ENCODE assay signal across 8 cellular contexts in the genomic region with DNA sequence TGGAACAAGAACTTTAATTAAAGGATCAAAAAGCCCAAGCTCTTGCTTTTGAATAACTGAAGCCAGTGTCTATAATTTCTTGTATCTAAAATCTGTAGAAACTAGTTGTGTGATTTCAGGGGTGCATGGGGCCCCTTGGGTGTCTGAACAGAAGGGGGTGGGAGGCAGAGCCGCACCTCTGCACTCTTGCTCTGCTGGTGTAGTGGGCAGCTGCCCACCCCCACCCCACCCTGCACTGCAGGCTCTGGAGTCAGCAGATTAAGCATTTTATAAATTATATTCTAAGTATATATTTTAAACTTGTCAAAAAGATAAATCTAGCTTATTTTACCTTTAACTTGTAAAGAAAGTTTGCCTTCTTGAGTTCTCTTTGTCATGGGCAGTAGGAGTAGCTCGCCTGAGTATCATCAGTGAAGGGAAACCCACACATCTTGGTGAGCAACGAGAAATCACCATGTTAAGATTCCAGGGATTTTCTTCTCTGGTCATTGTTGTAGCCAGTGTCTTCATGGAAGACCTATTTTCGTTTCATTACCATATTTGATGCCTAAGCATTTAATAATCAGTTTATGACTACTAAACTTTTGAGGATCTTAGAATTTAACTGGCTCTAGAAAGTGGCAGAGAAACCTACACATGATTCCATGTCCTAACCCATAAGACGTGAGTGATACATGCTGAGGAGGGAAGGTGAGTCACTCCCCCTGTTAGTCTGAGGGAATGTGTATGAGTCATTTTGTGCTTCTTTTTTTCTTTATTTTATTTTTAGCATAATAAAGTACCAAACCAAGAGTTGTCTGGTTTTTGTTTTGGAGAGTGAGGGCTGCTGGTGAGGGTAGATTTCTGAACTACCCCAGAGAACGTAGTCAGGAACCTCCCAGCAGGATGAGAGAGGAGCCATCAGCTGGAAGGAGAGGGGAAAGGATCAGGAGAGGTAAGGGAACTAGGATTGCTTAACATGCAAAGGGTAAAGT. TPM values are rescaled to one million over a fixed set of nuclear protein-coding genes. Genes with fewer than 3 reads are reported as not detected.
DNase-seq lines count a peak whose midpoint lies in the region; ATAC-seq and TF ChIP-seq lines count a peak whose summit lies in the region.

No MANE protein-coding gene starts in this region.

- CTCF ChIA-PET in activated B cell treated with CpG ODN at 0.5 μM for 24 hours (lab: Charles Lee), result interaction anchor here (0.9 to 1.3 kb wide), 5 partner anchors 11 to 298 kb away, joined by 3 to 4 read pairs (median 3); no protein-coding TSS in a partner anchor

- intact Hi-C loops in activated B cell treated with CpG ODN at 0.5 μM for 24 hours (cut with micrococcal nuclease), result loop anchor here (1.0 kb wide), 2 partner anchors 8 to 13 kb away; partner anchors contain the start of gene UBE2L5

- no peaks in the 10 kb centered on the region for H3K79me2 ChIP-seq in hepatocyte

- POLR2A ChIA-PET in activated B cell treated with CpG ODN at 0.5 μM for 24 hours (lab: Charles Lee), result interaction anchor here (0.7 to 3.3 kb wide), 16 partner anchors 8 to 238 kb away, joined by 3 to 33 read pairs (median 4); partner anchors contain the start of genes KATNAL1 and UBE2L5

- peaks cover 7% of the 10 kb centered on the region for H3K4me1 ChIP-seq in hepatocyte (ENCODE audit: insufficient read depth)

- H3K27ac ChIP-seq in hepatocyte, result peak overlapping the region; percentile 30

- H3K36me3 Mint-ChIP-seq in activated B cell treated with CpG ODN at 0.5 μM for 24 hours (ENCODE audit: low read depth), result no peaks in the 10 kb centered on the region

- DNase-seq in AG08396 (ENCODE audit: low spot score) (peak; percentile 77), activated B cell treated with CpG ODN at 0.5 μM for 24 hours (no peak), hepatocyte (ENCODE audit: low spot score) (peak; percentile 58), NCI-H69 (lab: John Stamatoyannopoulos, UW) (no peak), cortex of kidney (lab: John Stamatoyannopoulos, UW) (no peak), mucosa of gallbladder (ENCODE audit: low spot score) (no peak)

- no peaks in the 10 kb centered on the region for H3K36me3 ChIP-seq in hepatocyte (replicated peaks; ENCODE audit: insufficient read depth, low read depth)

- H3K27me3 Mint-ChIP-seq in activated B cell treated with CpG ODN at 0.5 μM for 24 hours, result no peaks in the 10 kb centered on the region

- H3K4me3 Mint-ChIP-seq in activated B cell treated with CpG ODN at 0.5 μM for 24 hours, result peak overlapping the region; percentile 77

- no peak for TF ChIP-seq CTCF in activated B cell treated with CpG ODN at 0.5 μM for 24 hours (IDR thresholded peaks at IDR 0.05)
- no peak for TF ChIP-seq CTCF in hepatocyte (IDR thresholded peaks at IDR 0.05; ENCODE audit: poor library complexity)

- H3K9me3 Mint-ChIP-seq in activated B cell treated with CpG ODN at 0.5 μM for 24 hours, result no peaks in the 10 kb centered on the region

- no peaks in the 10 kb centered on the region for H3K9me3 ChIP-seq in hepatocyte (ENCODE audit: low read depth)

- WGBS in hepatocyte (ENCODE audit: low lambda C conversion rate, missing lambda C conversion rate), result 66% methylated on average over 6 of the region's 6 CpGs

- no peaks in the 10 kb centered on the region for H4K20me1 ChIP-seq in hepatocyte (ENCODE audit: insufficient read depth, poor library complexity, severe bottlenecking)

- peak overlapping the region; percentile 87 for H3K27ac Mint-ChIP-seq in activated B cell treated with CpG ODN at 0.5 μM for 24 hours

- no peaks in the 10 kb centered on the region for H3K27me3 ChIP-seq in hepatocyte

- H2AFZ ChIP-seq in hepatocyte, result no peak overlapping the region

- H3K4me3 ChIP-seq in hepatocyte, result no peak overlapping the region

- H3K4me2 ChIP-seq in hepatocyte, result no peak overlapping the region

- no peaks in the 10 kb centered on the region for H3K9me2 ChIP-seq in hepatocyte (replicated peaks; ENCODE audit: insufficient read depth)

- H3K4me1 Mint-ChIP-seq in activated B cell treated with CpG ODN at 0.5 μM for 24 hours, result peaks cover 28% of the 10 kb centered on the region

- ATAC-seq in GM18873 (IDR thresholded peaks at IDR 0.05; ENCODE audit: low FRiP score, unreplicated experiment) (peak; percentile 78), HG03342 (IDR thresholded peaks at IDR 0.05; ENCODE audit: unreplicated experiment) (peak; percentile 54), activated B cell treated with CpG ODN at 0.5 μM for 24 hours (ENCODE audit: low read depth) (peak; percentile 87)

RNA-seq across cellular contexts. Expression of gene UBE2L5, which starts 7.7 kb away (rescaled TPM):
- 0.24 and 0.42 TPM in 2 replicates for total RNA-seq in activated B cell treated with CpG ODN at 0.5 μM for 24 hours
- not detected in 2 replicates for total RNA-seq in hepatocyte
- not detected in 2 replicates for polyA plus RNA-seq in hepatocyte
- total RNA-seq in mucosa of gallbladder, result not detected

RNA-seq across cellular contexts. Expression of gene HMGB1, which starts 35.7 kb away (rescaled TPM):
- total RNA-seq in activated B cell treated with CpG ODN at 0.5 μM for 24 hours, result 338 and 354 TPM in 2 replicates
- 372 and 394 TPM in 2 replicates for total RNA-seq in hepatocyte
- 416 and 429 TPM in 2 replicates for polyA plus RNA-seq in hepatocyte
- total RNA-seq in mucosa of gallbladder, result 205 TPM

Comparison
In these comparisons a context has a peak if more than half of its experiments do, and no peak if none do; other contexts are left out.
1. DNase-seq: peak in AG08396 (single experiment) and hepatocyte (single experiment); none in activated B cell treated with CpG ODN at 0.5 μM for 24 hours (single experiment), NCI-H69 (single experiment), cortex of kidney (single experiment) and mucosa of gallbladder (single experiment).
2. Peak in every context shown above with its lines, with median percentiles within 50 percentile points of each other: ATAC-seq.